ENCODE assay signal across 13 cellular contexts in genomic region chr5:132445930-132446329, GRCh38. TPM values are rescaled to one million over a fixed set of nuclear protein-coding genes. Genes with fewer than 3 reads are reported as not detected.
DNase-seq lines count a peak whose midpoint lies in the region; ATAC-seq, FAIRE-seq and TF ChIP-seq lines count a peak whose summit lies in the region.
"Had no signal": no experiment of that assay in that cellular context is flagged by ENCODE, and none has a peak within 500 bp of the region (broad histone marks: within the 10 kb centered on the region; RNA-seq: fewer than 3 reads in every experiment).

No MANE protein-coding gene starts in this region.

- ATAC-seq in body of pancreas (no peak), lower lobe of right lung (peak; percentile 12 to 24)
- ATAC-seq: activated CD4-positive, CD25-positive, alpha-beta regulatory T cell treated with anti-CD3 and anti-CD28 coated beads, Interleukin-2, amount 50 U/mL, for 24 hours had no signal

- TF ChIP-seq EP300 in suprapubic skin (IDR thresholded peaks at IDR 0.05) = no peak

- H3K4me1 ChIP-seq in body of pancreas (peaks cover 24% of the 10 kb centered on the region), lower lobe of right lung (peaks cover 55% of the 10 kb centered on the region), suprapubic skin (peaks cover 40% of the 10 kb centered on the region)

- no peaks in the 10 kb centered on the region for H3K9me3 ChIP-seq in body of pancreas
- H3K9me3 ChIP-seq in lower lobe of right lung = no peaks in the 10 kb centered on the region
- no peaks in the 10 kb centered on the region for H3K9me3 ChIP-seq in suprapubic skin

- TF ChIP-seq POLR2A in body of pancreas (IDR thresholded peaks at IDR 0.05) (no peak), suprapubic skin (IDR thresholded peaks at IDR 0.05) (no peak), H54 (IDR thresholded peaks at IDR 0.05; ENCODE audit: low read depth, low read length) (no peak)

- H3K27me3 ChIP-seq in body of pancreas (no peaks in the 10 kb centered on the region), lower lobe of right lung (ENCODE audit: low read depth) (no peaks in the 10 kb centered on the region), suprapubic skin (no peaks in the 10 kb centered on the region)
- H3K27me3 ChIP-seq: dorsolateral prefrontal cortex had no signal

- no peak for FAIRE-seq in H54 (lab: Jason Lieb, UNC)

- WGBS in body of pancreas, 2 donors = 74 to 75% methylated on average over 1 to 3 of the region's 3 CpGs
- 43% methylated on average over 1 of the region's 3 CpGs for WGBS in suprapubic skin

- peak; percentile 76 for DNase-seq in HPDE6-E6E7 (ENCODE audit: extremely low spot score)
- DNase-seq in body of pancreas = no peak
- DNase-seq in lower lobe of right lung = no peak
- no peak for DNase-seq in suprapubic skin (ENCODE audit: low spot score in 2 of 2)
- DNase-seq in HuH-7.5 (ENCODE audit: low spot score) = no peak
- no peak for DNase-seq in activated CD4-positive, CD25-positive, alpha-beta regulatory T cell (lab: John Stamatoyannopoulos, UW)
- no peak for DNase-seq in H54 (ENCODE audit: insufficient read length, low spot score)
- DNase-seq in COLO829 (ENCODE audit: low spot score) = no peak
- DNase-seq: activated naive CD8-positive, alpha-beta T cell treated with anti-CD3 and anti-CD28 coated beads for 36 hours; nephron progenitor cell; RPMI8226 had no signal

- H3K4me3 ChIP-seq in body of pancreas (no peak overlapping the region), lower lobe of right lung (no peak overlapping the region), suprapubic skin (no peak overlapping the region)
- H3K4me3 ChIP-seq: dorsolateral prefrontal cortex had no signal

- H3K36me3 ChIP-seq in body of pancreas (replicated peaks in 1 of 2; ENCODE audit: insufficient read depth in 1 of 2, low read depth in 2 of 2) (no peaks in the 10 kb centered on the region), lower lobe of right lung (peaks cover 9% of the 10 kb centered on the region), suprapubic skin (no peaks in the 10 kb centered on the region)

- intact Hi-C loops in body of pancreas (cut with DNase I) (no loop called here), lower lobe of right lung (cut with DNase I) (no loop called here)

- TF ChIP-seq CTCF in body of pancreas (IDR thresholded peaks at IDR 0.05) (no peak), lower lobe of right lung (IDR thresholded peaks at IDR 0.05) (no peak), suprapubic skin (IDR thresholded peaks at IDR 0.05) (no peak)

- H3K27ac ChIP-seq in body of pancreas = peak overlapping the region in 3 of 4 donors; percentile 8 to 40 (median 22)
- H3K27ac ChIP-seq in lower lobe of right lung = peak overlapping the region; percentile 58
- peak overlapping the region; percentile 20 for H3K27ac ChIP-seq in suprapubic skin

RNA-seq across cellular contexts. Expression of gene IRF1, which starts 44.6 kb away (rescaled TPM):
- total RNA-seq in body of pancreas (10 to 100 TPM; 12.2 to 15.5 TPM), lower lobe of right lung (81.2 TPM), suprapubic skin (10 to 100 TPM; 17.5 to 24.1 (median 20.1) TPM)
